Comparison of ENCODE assay signal across 8 cellular contexts in the genomic region with DNA sequence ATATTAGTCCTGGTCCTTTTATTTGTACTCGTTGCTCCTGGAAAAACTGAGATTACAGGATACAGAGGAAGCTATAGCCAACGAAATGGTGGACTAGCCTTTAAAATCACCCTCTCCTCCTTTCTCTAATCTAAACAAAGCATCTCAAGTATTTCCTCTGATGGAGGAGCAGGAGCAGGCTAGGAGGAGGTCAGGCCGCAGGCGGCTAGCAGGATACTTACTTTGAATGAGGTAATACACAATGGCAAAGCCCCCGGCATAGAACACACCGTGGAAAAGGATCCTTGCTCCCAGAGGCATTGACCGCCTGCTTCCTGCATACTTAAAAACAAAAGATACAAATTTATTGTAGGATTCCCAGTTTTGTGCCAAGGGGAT.
DNase-seq lines count a peak whose midpoint lies in the region; ATAC-seq lines count a peak whose summit lies in the region.

No MANE protein-coding gene starts in this region.

- H3K4me3 ChIP-seq in iPS-20b (ENCODE audit: low read length), result peak overlapping the region; percentile 16; the same call in 1 of the 2 replicates

- peak; percentile 34 for DNase-seq in DMS153 treated with DMSO at 0.1 percent for 48 hours (lab: John Stamatoyannopoulos, UW; ENCODE audit: unreplicated experiment)
- DNase-seq in DMS153 (lab: John Stamatoyannopoulos, UW), result no peak
- no peak for DNase-seq in activated naive CD8-positive, alpha-beta T cell treated with anti-CD3 and anti-CD28 coated beads, Interleukin-2, amount 50 U/mL, for 24 hours
- DNase-seq in substantia nigra (lab: John Stamatoyannopoulos, UW), result peak in 4 of 49 donors; percentile 34 to 59 (median 50)
- DNase-seq in NOMO-1 treated with dmso at 0.1 percent for 144 hours (lab: John Stamatoyannopoulos, UW; ENCODE audit: unreplicated experiment), result no peak

- H3K9me3 Mint-ChIP-seq in activated naive CD8-positive, alpha-beta T cell treated with anti-CD3 and anti-CD28 coated beads, Interleukin-2, amount 50 U/mL, for 24 hours, result no peaks in the 10 kb centered on the region

- H3K27me3 Mint-ChIP-seq in activated naive CD8-positive, alpha-beta T cell treated with anti-CD3 and anti-CD28 coated beads, Interleukin-2, amount 50 U/mL, for 24 hours, result no peaks in the 10 kb centered on the region

- peaks cover 64% of the 10 kb centered on the region for H3K36me3 ChIP-seq in iPS-20b (ENCODE audit: insufficient read depth, low read depth, low read length)

- H3K27ac ChIP-seq in iPS-20b (ENCODE audit: low read length) (peak overlapping the region; percentile 32), substantia nigra (ENCODE audit: low read depth, low read length, poor library complexity, severe bottlenecking) (peak overlapping the region; percentile 36)

- H3K9ac ChIP-seq in iPS-20b (ENCODE audit: low read depth, low read length), result peak overlapping the region; percentile 65

- ATAC-seq in activated naive CD8-positive, alpha-beta T cell treated with anti-CD3 and anti-CD28 coated beads, Interleukin-2, amount 50 U/mL, for 24 hours, result no peak
- no peak for ATAC-seq in GM18502 (IDR thresholded peaks at IDR 0.05; ENCODE audit: poor library complexity, unreplicated experiment)
- no peak for ATAC-seq in HG02870 (IDR thresholded peaks at IDR 0.05; ENCODE audit: unreplicated experiment)

- peak overlapping the region; percentile 74 for H3K4me3 Mint-ChIP-seq in activated naive CD8-positive, alpha-beta T cell treated with anti-CD3 and anti-CD28 coated beads, Interleukin-2, amount 50 U/mL, for 24 hours

- H3K9me3 ChIP-seq in iPS-20b (ENCODE audit: insufficient read depth, low read depth, low read length), result no peaks in the 10 kb centered on the region

- H3K36me3 Mint-ChIP-seq in activated naive CD8-positive, alpha-beta T cell treated with anti-CD3 and anti-CD28 coated beads, Interleukin-2, amount 50 U/mL, for 24 hours (ENCODE audit: low read depth), result peaks cover 47% of the 10 kb centered on the region

- H3K27me3 ChIP-seq in iPS-20b (ENCODE audit: insufficient read depth, low read length), result no peaks in the 10 kb centered on the region

- peaks cover 99% of the 10 kb centered on the region for H3K4me1 Mint-ChIP-seq in activated naive CD8-positive, alpha-beta T cell treated with anti-CD3 and anti-CD28 coated beads, Interleukin-2, amount 50 U/mL, for 24 hours

- peaks cover 47% of the 10 kb centered on the region for H3K4me1 ChIP-seq in iPS-20b (ENCODE audit: insufficient read depth, low read length)

- H3K27ac Mint-ChIP-seq in activated naive CD8-positive, alpha-beta T cell treated with anti-CD3 and anti-CD28 coated beads, Interleukin-2, amount 50 U/mL, for 24 hours, result peak overlapping the region; percentile 98
